ENCODE assay signal across 2 cellular contexts in the genomic region with DNA sequence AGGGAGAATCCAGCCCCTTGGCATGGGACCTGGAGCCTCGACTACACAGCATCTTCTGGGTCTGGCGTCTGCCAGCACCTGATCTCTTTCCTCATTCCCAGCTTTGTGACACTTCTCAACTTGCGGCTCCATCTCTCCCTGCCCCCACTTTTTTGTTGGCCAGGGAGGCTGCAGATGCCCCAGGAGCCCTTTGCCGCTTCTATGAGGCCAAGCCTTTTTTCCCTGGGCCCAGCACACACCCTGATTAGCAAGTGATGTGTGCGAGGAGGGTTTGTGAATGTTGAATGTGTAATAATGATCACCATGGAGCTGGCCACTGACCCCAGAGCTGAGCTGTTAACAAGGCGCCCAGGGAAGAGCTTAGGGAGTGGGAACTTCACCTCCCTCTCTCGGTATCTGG.
TF ChIP-seq lines count a peak whose summit lies in the region.

No MANE protein-coding gene starts in this region.

TF ChIP-seq in H1, 55 proteins besides CTCF, POLR2A, EP300 and RAD21:
- TF ChIP-seq CTBP2 (IDR thresholded peaks at IDR 0.05; ENCODE audit: borderline replicate concordance, insufficient read depth, insufficient read length, low read length) (peak; percentile 1), FOSL1 (IDR thresholded peaks at IDR 0.05; ENCODE audit: insufficient read depth, low read depth, low read length) (no peak)

TF ChIP-seq in SK-N-SH, 30 proteins besides CTCF, POLR2A, EP300 and RAD21:
- TF ChIP-seq FOXM1 (IDR thresholded peaks at IDR 0.05; ENCODE audit: low read depth) (no peak), TEAD4 (IDR thresholded peaks at IDR 0.05; ENCODE audit: borderline replicate concordance, insufficient read depth) (no peak), CHD2 (IDR thresholded peaks at IDR 0.05; ENCODE audit: low read length, partially characterized antibody) (no peak), MEF2A (IDR thresholded peaks at IDR 0.05; ENCODE audit: borderline replicate concordance, low read depth) (no peak), ELF1 (IDR thresholded peaks at IDR 0.05) (no peak), YY1 (IDR thresholded peaks at IDR 0.05; ENCODE audit: low read depth) (no peak), FOXJ3 (CRISPR knock-in tag; IDR thresholded peaks at IDR 0.05) (no peak)
- TF ChIP-seq, protein P1, sequence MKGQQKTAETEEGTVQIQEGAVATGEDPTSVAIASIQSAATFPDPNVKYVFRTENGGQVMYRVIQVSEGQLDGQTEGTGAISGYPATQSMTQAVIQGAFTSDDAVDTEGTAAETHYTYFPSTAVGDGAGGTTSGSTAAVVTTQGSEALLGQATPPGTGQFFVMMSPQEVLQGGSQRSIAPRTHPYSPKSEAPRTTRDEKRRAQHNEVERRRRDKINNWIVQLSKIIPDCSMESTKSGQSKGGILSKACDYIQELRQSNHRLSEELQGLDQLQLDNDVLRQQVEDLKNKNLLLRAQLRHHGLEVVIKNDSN (IDR thresholded peaks at IDR 0.05; ENCODE audit: borderline replicate concordance, low read depth), result no peak
- TF ChIP-seq, protein P2, sequence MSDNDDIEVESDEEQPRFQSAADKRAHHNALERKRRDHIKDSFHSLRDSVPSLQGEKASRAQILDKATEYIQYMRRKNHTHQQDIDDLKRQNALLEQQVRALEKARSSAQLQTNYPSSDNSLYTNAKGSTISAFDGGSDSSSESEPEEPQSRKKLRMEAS (IDR thresholded peaks at IDR 0.05; ENCODE audit: low read depth), result no peak
- TF ChIP-seq, protein P3, sequence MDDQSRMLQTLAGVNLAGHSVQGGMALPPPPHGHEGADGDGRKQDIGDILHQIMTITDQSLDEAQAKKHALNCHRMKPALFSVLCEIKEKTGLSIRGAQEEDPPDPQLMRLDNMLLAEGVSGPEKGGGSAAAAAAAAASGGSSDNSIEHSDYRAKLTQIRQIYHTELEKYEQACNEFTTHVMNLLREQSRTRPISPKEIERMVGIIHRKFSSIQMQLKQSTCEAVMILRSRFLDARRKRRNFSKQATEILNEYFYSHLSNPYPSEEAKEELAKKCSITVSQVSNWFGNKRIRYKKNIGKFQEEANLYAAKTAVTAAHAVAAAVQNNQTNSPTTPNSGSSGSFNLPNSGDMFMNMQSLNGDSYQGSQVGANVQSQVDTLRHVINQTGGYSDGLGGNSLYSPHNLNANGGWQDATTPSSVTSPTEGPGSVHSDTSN (IDR thresholded peaks at IDR 0.05), result no peak
- TF ChIP-seq, protein P4, sequence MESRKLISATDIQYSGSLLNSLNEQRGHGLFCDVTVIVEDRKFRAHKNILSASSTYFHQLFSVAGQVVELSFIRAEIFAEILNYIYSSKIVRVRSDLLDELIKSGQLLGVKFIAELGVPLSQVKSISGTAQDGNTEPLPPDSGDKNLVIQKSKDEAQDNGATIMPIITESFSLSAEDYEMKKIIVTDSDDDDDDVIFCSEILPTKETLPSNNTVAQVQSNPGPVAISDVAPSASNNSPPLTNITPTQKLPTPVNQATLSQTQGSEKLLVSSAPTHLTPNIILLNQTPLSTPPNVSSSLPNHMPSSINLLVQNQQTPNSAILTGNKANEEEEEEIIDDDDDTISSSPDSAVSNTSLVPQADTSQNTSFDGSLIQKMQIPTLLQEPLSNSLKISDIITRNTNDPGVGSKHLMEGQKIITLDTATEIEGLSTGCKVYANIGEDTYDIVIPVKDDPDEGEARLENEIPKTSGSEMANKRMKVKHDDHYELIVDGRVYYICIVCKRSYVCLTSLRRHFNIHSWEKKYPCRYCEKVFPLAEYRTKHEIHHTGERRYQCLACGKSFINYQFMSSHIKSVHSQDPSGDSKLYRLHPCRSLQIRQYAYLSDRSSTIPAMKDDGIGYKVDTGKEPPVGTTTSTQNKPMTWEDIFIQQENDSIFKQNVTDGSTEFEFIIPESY (IDR thresholded peaks at IDR 0.05; ENCODE audit: borderline replicate concordance, low read depth), result no peak
TF ChIP-seq in SK-N-SH: peak in this region for 0.
